17 cellular contexts compared by ENCODE assay signal in genomic region chr12:31280183-31280582, GRCh38. TPM values are rescaled to one million over a fixed set of nuclear protein-coding genes. Genes with fewer than 3 reads are reported as not detected.
DNase-seq lines count a peak whose midpoint lies in the region; ATAC-seq and TF ChIP-seq lines count a peak whose summit lies in the region.
"Had no signal": no experiment of that assay in that cellular context is flagged by ENCODE, and none has a peak within 500 bp of the region (broad histone marks: within the 10 kb centered on the region; RNA-seq: fewer than 3 reads in every experiment).

No MANE protein-coding gene starts in this region.

- H3K4me1 Mint-ChIP-seq in WTC11: peaks cover 16% of the 10 kb centered on the region
- no peaks in the 10 kb centered on the region for H3K4me1 Mint-ChIP-seq in activated CD4-positive, alpha-beta memory T cell treated with anti-CD3 and anti-CD28 coated beads, Interleukin-2, amount 10 ng/mL, durations not matched to agents 7 days and 5 days
- no peaks in the 10 kb centered on the region for H3K4me1 Mint-ChIP-seq in activated CD4-positive, alpha-beta memory T cell treated with anti-CD3 and anti-CD28 coated beads for 36 hours (ENCODE audit: low read depth)

- peaks cover 65% of the 10 kb centered on the region for H3K36me3 Mint-ChIP-seq in WTC11
- peaks cover 52% of the 10 kb centered on the region for H3K36me3 Mint-ChIP-seq in activated CD4-positive, alpha-beta memory T cell treated with anti-CD3 and anti-CD28 coated beads, Interleukin-2, amount 10 ng/mL, durations not matched to agents 7 days and 5 days (ENCODE audit: low read depth)
- H3K36me3 Mint-ChIP-seq in activated CD4-positive, alpha-beta memory T cell treated with anti-CD3 and anti-CD28 coated beads for 36 hours: peaks cover 43% of the 10 kb centered on the region

- H3K27me3 Mint-ChIP-seq in WTC11 (ENCODE audit: low read depth): no peaks in the 10 kb centered on the region
- no peaks in the 10 kb centered on the region for H3K27me3 Mint-ChIP-seq in activated CD4-positive, alpha-beta memory T cell treated with anti-CD3 and anti-CD28 coated beads, Interleukin-2, amount 10 ng/mL, durations not matched to agents 7 days and 5 days
- H3K27me3 Mint-ChIP-seq in activated CD4-positive, alpha-beta memory T cell treated with anti-CD3 and anti-CD28 coated beads for 36 hours: no peaks in the 10 kb centered on the region
- H3K27me3 Mint-ChIP-seq: CD4-positive, CD25-positive, alpha-beta regulatory T cell had no signal

- H3K27ac Mint-ChIP-seq in WTC11: peak overlapping the region; percentile 39
- H3K27ac Mint-ChIP-seq in activated CD4-positive, alpha-beta memory T cell treated with anti-CD3 and anti-CD28 coated beads, Interleukin-2, amount 10 ng/mL, durations not matched to agents 7 days and 5 days: no peak overlapping the region
- H3K27ac Mint-ChIP-seq in activated CD4-positive, alpha-beta memory T cell treated with anti-CD3 and anti-CD28 coated beads for 36 hours: no peak overlapping the region

- intact Hi-C loops in activated CD4-positive, alpha-beta memory T cell treated with anti-CD3 and anti-CD28 coated beads for 36 hours (cut with micrococcal nuclease): no loop called here

- no peak overlapping the region for H3K4me3 Mint-ChIP-seq in WTC11
- no peak overlapping the region for H3K4me3 Mint-ChIP-seq in activated CD4-positive, alpha-beta memory T cell treated with anti-CD3 and anti-CD28 coated beads, Interleukin-2, amount 10 ng/mL, durations not matched to agents 7 days and 5 days
- H3K4me3 Mint-ChIP-seq in activated CD4-positive, alpha-beta memory T cell treated with anti-CD3 and anti-CD28 coated beads for 36 hours: no peak overlapping the region
- H3K4me3 Mint-ChIP-seq: CD4-positive, CD25-positive, alpha-beta regulatory T cell had no signal

- no peaks in the 10 kb centered on the region for H3K9me3 Mint-ChIP-seq in WTC11
- no peaks in the 10 kb centered on the region for H3K9me3 Mint-ChIP-seq in activated CD4-positive, alpha-beta memory T cell treated with anti-CD3 and anti-CD28 coated beads, Interleukin-2, amount 10 ng/mL, durations not matched to agents 7 days and 5 days
- H3K9me3 Mint-ChIP-seq in activated CD4-positive, alpha-beta memory T cell treated with anti-CD3 and anti-CD28 coated beads for 36 hours: no peaks in the 10 kb centered on the region
- H3K9me3 Mint-ChIP-seq: CD4-positive, CD25-positive, alpha-beta regulatory T cell had no signal

- H3K4me3 ChIP-seq in fibroblast of villous mesenchyme (ENCODE audit: low read depth, low read length) (no peak overlapping the region), skeletal muscle cell (ENCODE audit: low read depth, low read length) (no peak overlapping the region)
- H3K4me3 ChIP-seq: PC-9 had no signal

- no peak for ATAC-seq in WTC11

- POLR2A ChIA-PET in WTC11 (lab: Charles Lee): no interaction called here
- POLR2A ChIA-PET in activated CD4-positive, alpha-beta memory T cell treated with anti-CD3 and anti-CD28 coated beads, Interleukin-2, amount 10 ng/mL, durations not matched to agents 7 days and 5 days (lab: Charles Lee): interaction anchor here (1.3 kb wide), 1 partner anchor 46 kb away, joined by 4 read pairs; the partner anchor contains the start of gene SINHCAF
- POLR2A ChIA-PET in activated CD4-positive, alpha-beta memory T cell treated with anti-CD3 and anti-CD28 coated beads for 36 hours (lab: Charles Lee): no interaction called here

- CTCF ChIA-PET in WTC11 (lab: Charles Lee): interaction anchor here (2.1 kb wide), 1 partner anchor 29 kb away, joined by 5 read pairs; no protein-coding TSS in a partner anchor
- CTCF ChIA-PET in activated CD4-positive, alpha-beta memory T cell treated with anti-CD3 and anti-CD28 coated beads, Interleukin-2, amount 10 ng/mL, durations not matched to agents 7 days and 5 days (lab: Charles Lee): interaction anchor here (1.0 kb wide), 1 partner anchor 8 kb away, joined by 3 read pairs; no protein-coding TSS in a partner anchor
- CTCF ChIA-PET in activated CD4-positive, alpha-beta memory T cell treated with anti-CD3 and anti-CD28 coated beads for 36 hours (lab: Charles Lee): interaction anchor here (1.9 kb wide), 1 partner anchor 8 kb away, joined by 5 read pairs; no protein-coding TSS in a partner anchor

- TF ChIP-seq CTCF in WTC11 (IDR thresholded peaks at IDR 0.05) (no peak), fibroblast of villous mesenchyme (IDR thresholded peaks at IDR 0.05; ENCODE audit: insufficient read depth, low read depth, low read length) (no peak)

- DNase-seq in EH (ENCODE audit: low read depth): peak; percentile 17
- no peak for DNase-seq in WTC11 (ENCODE audit: low spot score)
- peak; percentile 53 for DNase-seq in fibroblast of villous mesenchyme (ENCODE audit: low read depth)
- DNase-seq in skeletal muscle cell (ENCODE audit: low read depth): peak; percentile 9
- DNase-seq in COR-L47 (lab: John Stamatoyannopoulos, UW): no peak
- DNase-seq in activated CD4-positive, alpha-beta memory T cell treated with anti-CD3 and anti-CD28 coated beads, Interleukin-2, amount 10 ng/mL, durations not matched to agents 7 days and 5 days: no peak
- DNase-seq in activated CD4-positive, alpha-beta memory T cell treated with anti-CD3 and anti-CD28 coated beads for 36 hours: no peak
- DNase-seq: ACHN; CD4-positive, CD25-positive, alpha-beta regulatory T cell; DMS79; GOT3; KBM-7; NCI-H1105 treated with DMSO at 0.1 percent for 48 hours; NCI-H187; NCI-H446 treated with DMSO at 0.1 percent for 48 hours; NCI-H774; PC-9 had no signal

TF ChIP-seq in WTC11, 78 proteins besides CTCF, POLR2A, EP300 and RAD21:
- TF ChIP-seq CREM (CRISPR knock-in tag; IDR thresholded peaks at IDR 0.05) (no peak), MXD4 (CRISPR knock-in tag; IDR thresholded peaks at IDR 0.05; ENCODE audit: borderline replicate concordance) (no peak), NR1H2 (CRISPR knock-in tag; IDR thresholded peaks at IDR 0.05) (no peak), NFYB (CRISPR knock-in tag; conservative IDR thresholded peaks at IDR 0.05; ENCODE audit: low read depth) (no peak), ZBTB21 (CRISPR knock-in tag; IDR thresholded peaks at IDR 0.05; ENCODE audit: borderline replicate concordance) (no peak), FOXP4 (CRISPR knock-in tag; IDR thresholded peaks at IDR 0.05) (no peak), NR2C2 (CRISPR knock-in tag; IDR thresholded peaks at IDR 0.05) (no peak)
- TF ChIP-seq, protein P1, sequence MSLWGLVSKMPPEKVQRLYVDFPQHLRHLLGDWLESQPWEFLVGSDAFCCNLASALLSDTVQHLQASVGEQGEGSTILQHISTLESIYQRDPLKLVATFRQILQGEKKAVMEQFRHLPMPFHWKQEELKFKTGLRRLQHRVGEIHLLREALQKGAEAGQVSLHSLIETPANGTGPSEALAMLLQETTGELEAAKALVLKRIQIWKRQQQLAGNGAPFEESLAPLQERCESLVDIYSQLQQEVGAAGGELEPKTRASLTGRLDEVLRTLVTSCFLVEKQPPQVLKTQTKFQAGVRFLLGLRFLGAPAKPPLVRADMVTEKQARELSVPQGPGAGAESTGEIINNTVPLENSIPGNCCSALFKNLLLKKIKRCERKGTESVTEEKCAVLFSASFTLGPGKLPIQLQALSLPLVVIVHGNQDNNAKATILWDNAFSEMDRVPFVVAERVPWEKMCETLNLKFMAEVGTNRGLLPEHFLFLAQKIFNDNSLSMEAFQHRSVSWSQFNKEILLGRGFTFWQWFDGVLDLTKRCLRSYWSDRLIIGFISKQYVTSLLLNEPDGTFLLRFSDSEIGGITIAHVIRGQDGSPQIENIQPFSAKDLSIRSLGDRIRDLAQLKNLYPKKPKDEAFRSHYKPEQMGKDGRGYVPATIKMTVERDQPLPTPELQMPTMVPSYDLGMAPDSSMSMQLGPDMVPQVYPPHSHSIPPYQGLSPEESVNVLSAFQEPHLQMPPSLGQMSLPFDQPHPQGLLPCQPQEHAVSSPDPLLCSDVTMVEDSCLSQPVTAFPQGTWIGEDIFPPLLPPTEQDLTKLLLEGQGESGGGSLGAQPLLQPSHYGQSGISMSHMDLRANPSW (CRISPR knock-in tag; conservative IDR thresholded peaks at IDR 0.05; ENCODE audit: low read depth): no peak

RNA-seq across cellular contexts. Expression of gene SINHCAF, which starts 45.8 kb away (rescaled TPM):
- 407 to 438 TPM (median 424 TPM) in 3 replicates for total RNA-seq in WTC11 (2021)
- total RNA-seq in fibroblast of villous mesenchyme: 28.3 and 39.3 TPM in 2 replicates
- total RNA-seq in activated CD4-positive, alpha-beta memory T cell treated with anti-CD3 and anti-CD28 coated beads, Interleukin-2, amount 10 ng/mL, durations not matched to agents 7 days and 5 days: 100 to 1,000 TPM; 107 to 123 TPM
- 100 to 1,000 TPM; 181 to 186 TPM for total RNA-seq in activated CD4-positive, alpha-beta memory T cell treated with anti-CD3 and anti-CD28 coated beads for 36 hours

Comparison
In these comparisons a context has a peak if more than half of its experiments do, and no peak if none do; other contexts are left out.
1. DNase-seq: peak in EH (single experiment), fibroblast of villous mesenchyme (single experiment) and skeletal muscle cell (single experiment); none in WTC11 (single experiment), COR-L47 (single experiment), activated CD4-positive, alpha-beta memory T cell treated with anti-CD3 and anti-CD28 coated beads, Interleukin-2, amount 10 ng/mL, durations not matched to agents 7 days and 5 days (single experiment) and activated CD4-positive, alpha-beta memory T cell treated with anti-CD3 and anti-CD28 coated beads for 36 hours (single experiment).